Comparison of ENCODE assay signal across 32 cellular contexts in genomic region chr11:73559758-73560157, GRCh38.
"Had no signal": no experiment of that assay in that cellular context is flagged by ENCODE, and none has a peak within 500 bp of the region (broad histone marks: within the 10 kb centered on the region; RNA-seq: fewer than 3 reads in every experiment).

No MANE protein-coding gene starts in this region.

- H3K4me1 ChIP-seq: breast epithelium, colonic mucosa, foreskin keratinocyte had no signal

- H3K9me3 ChIP-seq: adrenal gland, breast epithelium, colonic mucosa, esophagus muscularis mucosa, gastrocnemius medialis, heart left ventricle had no signal

- DNase-seq: activated B cell treated with CpG ODN at 0.5 μM for 24 hours; activated CD4-positive, alpha-beta T cell treated with anti-CD3 and anti-CD28 coated beads for 48 hours; activated CD4-positive, alpha-beta T cell treated with anti-CD3 and anti-CD28 coated beads, Interleukin-2, amount 50 U/mL, for 1 hour; activated CD4-positive, alpha-beta T cell treated with anti-CD3 and anti-CD28 coated beads, Interleukin-2, amount 50 U/mL, for 48 hours; activated CD8-positive, alpha-beta memory T cell treated with anti-CD3 and anti-CD28 coated beads for 24 hours; activated CD8-positive, alpha-beta T cell treated with anti-CD3 and anti-CD28 coated beads for 36 hours; activated effector memory CD4-positive, alpha-beta T cell treated with Interleukin-2 at 50 U/mL for 16 hours; activated gamma-delta T cell treated with Interleukin-2 at 50 U/mL for 16 hours; activated naive CD4-positive, alpha-beta T cell treated with anti-CD3 and anti-CD28 coated beads, Interleukin-2, amount 50 U/mL, for 16 hours; activated naive CD4-positive, alpha-beta T cell treated with Interleukin-2 at 50 U/mL for 16 hours; activated T-cell treated with anti-CD3 and anti-CD28 coated beads, Interleukin-2, amount 50 U/mL, for 4 hours; adrenal gland; amygdala; aorta; central memory CD4-positive, alpha-beta T cell; cerebellar nuclear complex; colonic mucosa; effector CD8-positive, alpha-beta T cell; endodermal cell; foreskin keratinocyte; gastrocnemius medialis; glutamatergic neuron; heart left ventricle; T-helper 1 cell; T-helper 17 cell; T1000; WERI-Rb-1 had no signal

- H3K27ac ChIP-seq: adrenal gland, breast epithelium, cardiac muscle cell, colonic mucosa, esophagus muscularis mucosa, foreskin keratinocyte, gastrocnemius medialis, heart left ventricle, WERI-Rb-1 had no signal

- H3K36me3 ChIP-seq: adrenal gland, breast epithelium, cardiac muscle cell, colonic mucosa, esophagus muscularis mucosa, gastrocnemius medialis, heart left ventricle had no signal

- H3K4me3 ChIP-seq: adrenal gland, breast epithelium, cardiac muscle cell, colonic mucosa, esophagus muscularis mucosa, gastrocnemius medialis, heart left ventricle had no signal

- ATAC-seq: activated CD4-positive, CD25-positive, alpha-beta regulatory T cell treated with anti-CD3 and anti-CD28 coated beads, Interleukin-2, amount 50 U/mL, for 24 hours; activated CD8-positive, alpha-beta T cell treated with anti-CD3 and anti-CD28 coated beads for 36 hours; activated T-cell treated with anti-CD3 and anti-CD28 coated beads, Interleukin-2, amount 50 U/mL, for 4 hours; activated T-helper 17 cell treated with anti-CD3 and anti-CD28 coated beads, Interleukin-2, amount 50 U/mL, for 72 hours; foreskin keratinocyte; gastrocnemius medialis; heart left ventricle; T-helper 17 cell had no signal

- H3K27me3 ChIP-seq: adrenal gland, breast epithelium, cardiac muscle cell, colonic mucosa, esophagus muscularis mucosa, foreskin keratinocyte, gastrocnemius medialis, heart left ventricle had no signal
